24 cellular contexts compared by ENCODE assay signal in the genomic region with DNA sequence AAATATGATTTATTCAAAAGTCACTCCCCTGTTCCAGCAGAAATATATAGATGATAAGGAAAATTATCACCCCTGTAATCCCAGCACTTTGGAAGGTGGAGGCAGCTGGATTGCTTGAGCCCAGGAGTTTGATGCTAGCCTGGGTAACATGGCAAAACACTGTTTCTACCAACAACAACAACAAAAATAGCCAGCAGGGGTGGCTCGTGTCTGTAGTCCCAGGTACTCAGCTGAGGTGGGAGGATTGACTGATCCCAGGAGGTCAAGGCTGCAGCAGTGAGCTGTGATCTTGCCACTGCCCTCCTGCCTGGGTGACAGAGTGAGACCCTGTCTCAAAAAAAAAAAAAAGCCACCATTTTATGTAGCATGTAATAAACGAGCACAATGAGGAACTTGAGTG.
A peak's percentile ranks its signal among the peaks of the same experiment; 100 is the strongest.
DNase-seq lines count a peak whose midpoint lies in the region; ATAC-seq, FAIRE-seq and TF ChIP-seq lines count a peak whose summit lies in the region.
"Had no signal": no experiment of that assay in that cellular context is flagged by ENCODE, and none has a peak within 500 bp of the region (broad histone marks: within the 10 kb centered on the region; RNA-seq: fewer than 3 reads in every experiment).

No MANE protein-coding gene starts in this region.

- H3K18ac ChIP-seq in H1 (ENCODE audit: extremely low read depth, low read length), result no peak overlapping the region

- H2AFZ ChIP-seq in GM23338 (no peak overlapping the region), OCI-LY1 (ENCODE audit: low read length) (peak overlapping the region; percentile 45; the same call in 1 of the 2 replicates), H1 (ENCODE audit: low read length) (no peak overlapping the region)

- H4K20me1 ChIP-seq in GM23338 (replicated peaks; ENCODE audit: insufficient read depth), result no peaks in the 10 kb centered on the region
- no peaks in the 10 kb centered on the region for H4K20me1 ChIP-seq in OCI-LY1 (ENCODE audit: insufficient read depth, low read length)
- no peaks in the 10 kb centered on the region for H4K20me1 ChIP-seq in H1 (replicated peaks in 1 of 2; ENCODE audit: control insufficient read depth in 1 of 2, insufficient read depth in 2 of 2, low read length in 2 of 2)
- H4K20me1 ChIP-seq: BLaER1 treated with 17β-estradiol and CSF1 and Interleukin-3, amounts not matched to agents 10 nM and 100 nM had no signal

- no peak overlapping the region for H4K91ac ChIP-seq in H1 (replicated peaks; ENCODE audit: insufficient read length, low read length)

- no peak overlapping the region for H3K27ac Mint-ChIP-seq in GM23338
- H3K27ac Mint-ChIP-seq: CD14-positive monocyte; CD4-positive, alpha-beta T cell; CD8-positive, alpha-beta memory T cell; HFFc6 had no signal

- no peaks in the 10 kb centered on the region for H3K4me1 Mint-ChIP-seq in GM23338
- H3K4me1 Mint-ChIP-seq: CD14-positive monocyte; CD8-positive, alpha-beta memory T cell had no signal

- H3K56ac ChIP-seq in H1 (replicated peaks; ENCODE audit: insufficient read length, low read depth, low read length), result no peak overlapping the region

- H2AK5ac ChIP-seq in H1 (ENCODE audit: low read depth, low read length), result no peak overlapping the region

- no peaks in the 10 kb centered on the region for H3K4me1 ChIP-seq in GM23338 (ENCODE audit: insufficient read depth)
- H3K4me1 ChIP-seq in OCI-LY1 (ENCODE audit: insufficient read depth, low read length, severe bottlenecking), result peaks cover 4% of the 10 kb centered on the region
- H3K4me1 ChIP-seq in H1 (replicated peaks in 1 of 4; ENCODE audit: control insufficient read depth in 3 of 4, insufficient read depth in 4 of 4, low read length in 3 of 4), result no peaks in the 10 kb centered on the region
- H3K4me1 ChIP-seq: A549; BE2C; BLaER1 treated with 17β-estradiol and CSF1 and Interleukin-3, amounts not matched to agents 10 nM and 100 nM; HAP-1 had no signal

- intact Hi-C loops in left cardiac atrium (cut with DNase I), result no loop called here

- H2BK120ac ChIP-seq in H1 (replicated peaks; ENCODE audit: low read depth, low read length), result no peak overlapping the region

- no peak overlapping the region for H4K8ac ChIP-seq in H1 (ENCODE audit: extremely low read depth, insufficient read depth, low read length)

- H2BK5ac ChIP-seq in H1 (ENCODE audit: low read depth, low read length), result no peak overlapping the region

- H3K4me3 Mint-ChIP-seq in GM23338, result no peak overlapping the region
- H3K4me3 Mint-ChIP-seq: CD14-positive monocyte; CD4-positive, alpha-beta T cell; CD8-positive, alpha-beta memory T cell; HFFc6 had no signal

- CTCF ChIA-PET in H1 (lab: Charles Lee; ENCODE audit: partially characterized antibody), result interaction anchor here (0.6 to 1.3 kb wide), 2 partner anchors 30 to 1406 kb away, joined by 3 to 4 read pairs; no protein-coding TSS in a partner anchor

- H2BK15ac ChIP-seq in H1 (ENCODE audit: low read length), result no peak overlapping the region

- H3K27me3 ChIP-seq in GM23338 (ENCODE audit: insufficient read depth) (no peaks in the 10 kb centered on the region), OCI-LY1 (ENCODE audit: insufficient read depth, low read length) (no peaks in the 10 kb centered on the region), H1 (replicated peaks in 1 of 4; ENCODE audit: control insufficient read depth in 3 of 4, extremely low read depth in 1 of 4, insufficient read depth in 3 of 4, low read length in 3 of 4) (no peaks in the 10 kb centered on the region)
- H3K27me3 ChIP-seq: BE2C; BLaER1 treated with 17β-estradiol and CSF1 and Interleukin-3, amounts not matched to agents 10 nM and 100 nM had no signal

- H3K9ac ChIP-seq in OCI-LY1 (ENCODE audit: low read length) (no peak overlapping the region), H1 (replicated peaks in 1 of 4; ENCODE audit: extremely low read depth in 1 of 4, low read depth in 3 of 4, low read length in 3 of 4) (no peak overlapping the region)
- H3K9ac ChIP-seq: BLaER1 treated with 17β-estradiol and CSF1 and Interleukin-3, amounts not matched to agents 10 nM and 100 nM had no signal

- H3K27ac ChIP-seq in GM23338 (ENCODE audit: low read depth) (no peak overlapping the region), OCI-LY1 (ENCODE audit: low read depth, low read length, poor library complexity, severe bottlenecking) (no peak overlapping the region), H1 (ENCODE audit: low read depth, low read length) (no peak overlapping the region)
- H3K27ac ChIP-seq: A549; BLaER1 treated with 17β-estradiol and CSF1 and Interleukin-3, amounts not matched to agents 10 nM and 100 nM had no signal

- peak; percentile 8 for DNase-seq in GM23338 (ENCODE audit: low spot score)
- DNase-seq in H1 (ENCODE audit: low read depth in 1 of 2, low spot score in 2 of 2), result no peak
- DNase-seq in left cardiac atrium, result no peak
- DNase-seq: 8988T; ACHN; AML-193; BE2C; CD4-positive, alpha-beta T cell; CD8-positive, alpha-beta memory T cell; DMS 273 treated with DMSO at 0.1 percent for 48 hours; DMS79; EL; GDM1; HFFc6 had no signal

- peaks cover 6% of the 10 kb centered on the region for H3K9me3 ChIP-seq in OCI-LY1 (ENCODE audit: low read length)
- peaks cover under 1 to 6% of the 10 kb centered on the region in 2 experiments for H3K9me3 ChIP-seq in H1 (ENCODE audit: insufficient read depth in 2 of 2, low read depth in 1 of 2, low read length in 1 of 2)
- H3K9me3 ChIP-seq: A549, BE2C had no signal

- 78% methylated on average over 2 of the region's 2 CpGs; no CpG with 5 or more reads in 1 of the 2 experiments for WGBS in H1 (ENCODE audit: extremely low coverage in 1 of 2, insufficient coverage in 1 of 2, insufficient read length in 1 of 2, insufficient replicate concordance in 2 of 2, low coverage in 1 of 2, low lambda C conversion rate in 2 of 2, missing lambda C conversion rate in 1 of 2), 2 experiments

- TF ChIP-seq POLR2A in H1 (IDR thresholded peaks at IDR 0.05; ENCODE audit: control extremely low read depth in 1 of 2, low read depth in 2 of 2, low read length in 2 of 2), result no peak

- H3K9me2 ChIP-seq in GM23338 (ENCODE audit: insufficient read depth) (peaks cover 3% of the 10 kb centered on the region; the same call in 1 of the 2 replicates), OCI-LY1 (ENCODE audit: low read depth, low read length) (no peaks in the 10 kb centered on the region)

- H3K79me2 ChIP-seq in GM23338 (replicated peaks; ENCODE audit: insufficient read depth), result no peaks in the 10 kb centered on the region
- no peaks in the 10 kb centered on the region for H3K79me2 ChIP-seq in OCI-LY1 (ENCODE audit: insufficient read depth, low read length)
- H3K79me2 ChIP-seq in H1 (ENCODE audit: control insufficient read depth in 1 of 2, insufficient read depth in 2 of 2, low read length in 2 of 2), result no peaks in the 10 kb centered on the region

- no peak overlapping the region for H3K4me3 ChIP-seq in GM23338
- H3K4me3 ChIP-seq in OCI-LY1 (ENCODE audit: low read depth, low read length, poor library complexity, severe bottlenecking), result no peak overlapping the region
- H3K4me3 ChIP-seq in H1 (ENCODE audit: extremely low read depth in 1 of 4, insufficient read depth in 2 of 4, low read depth in 3 of 4, low read length in 4 of 4), result no peak overlapping the region
- H3K4me3 ChIP-seq: A549; BLaER1 treated with 17β-estradiol and CSF1 and Interleukin-3, amounts not matched to agents 10 nM and 100 nM; GM12878; HAP-1 had no signal

- no peak overlapping the region for H2BK20ac ChIP-seq in H1 (ENCODE audit: low read length)

- no peaks in the 10 kb centered on the region for H3K36me3 ChIP-seq in GM23338 (ENCODE audit: insufficient read depth)
- H3K36me3 ChIP-seq in OCI-LY1 (ENCODE audit: insufficient read depth, low read length), result no peaks in the 10 kb centered on the region
- no peaks in the 10 kb centered on the region for H3K36me3 ChIP-seq in H1 (ENCODE audit: control insufficient read depth in 2 of 4, insufficient read depth in 4 of 4, low read length in 3 of 4)
- H3K36me3 ChIP-seq: BE2C; BLaER1 treated with 17β-estradiol and CSF1 and Interleukin-3, amounts not matched to agents 10 nM and 100 nM; HAP-1 had no signal

- H3F3A ChIP-seq in GM23338 (replicated peaks; ENCODE audit: low read depth), result no peaks in the 10 kb centered on the region
- H3F3A ChIP-seq in OCI-LY1 (ENCODE audit: insufficient read depth, low read length), result no peaks in the 10 kb centered on the region

- peak; percentile 34 to 54; a peak in 3 of 4 replicates for TF ChIP-seq RAD21 in H1 (IDR thresholded peaks at IDR 0.05 in 1 of 2, conservative IDR thresholded peaks at IDR 0.05 in 1 of 2; ENCODE audit: low read depth in 2 of 2, low read length in 2 of 2)

- H3K9me3 Mint-ChIP-seq in GM23338, result peaks cover 16% of the 10 kb centered on the region

- H3K23me2 ChIP-seq in H1 (ENCODE audit: low read depth, low read length), result no peaks in the 10 kb centered on the region

- peaks cover 10% of the 10 kb centered on the region; the same call in 2 of the 3 replicates for H3K36me3 Mint-ChIP-seq in GM23338 (ENCODE audit: low read depth)
- H3K36me3 Mint-ChIP-seq: CD14-positive monocyte; CD8-positive, alpha-beta memory T cell had no signal

- H3K27me3 Mint-ChIP-seq in GM23338 (ENCODE audit: insufficient read depth, low read depth, poor library complexity), result no peaks in the 10 kb centered on the region
- H3K27me3 Mint-ChIP-seq: CD4-positive, alpha-beta T cell; CD8-positive, alpha-beta memory T cell had no signal

- peak in 1 of 2 experiments; percentile 20; a peak in 1 of 4 replicates for TF ChIP-seq CTCF in GM23338 (conservative IDR thresholded peaks at IDR 0.05; ENCODE audit: low read depth in 2 of 2)
- TF ChIP-seq CTCF in OCI-LY1 (IDR thresholded peaks at IDR 0.05; ENCODE audit: low read length), result no peak
- TF ChIP-seq CTCF in H1 (IDR thresholded peaks at IDR 0.05; ENCODE audit: control extremely low read depth in 1 of 3, insufficient read depth in 1 of 3, low read depth in 1 of 3, low read length in 3 of 3), result peak in 2 of 3 experiments; percentile 8 to 18; a peak in 2 of 4 replicates

- H4K5ac ChIP-seq in H1 (ENCODE audit: insufficient read length, low read depth, low read length), result no peak overlapping the region

- no peak for FAIRE-seq in H1 (lab: Jason Lieb, UNC)
- FAIRE-seq: A549, D721Med, GM12878, GM19239 had no signal

- no peak for TF ChIP-seq EP300 in H1 (IDR thresholded peaks at IDR 0.05; ENCODE audit: borderline replicate concordance in 1 of 2, low read depth in 2 of 2, low read length in 2 of 2)

- H3K4me2 ChIP-seq in GM23338 (no peak overlapping the region), OCI-LY1 (ENCODE audit: low read length) (no peak overlapping the region), H1 (ENCODE audit: insufficient read depth in 1 of 2, low read depth in 2 of 2, low read length in 2 of 2) (no peak overlapping the region)
- H3K4me2 ChIP-seq: A549; BLaER1 treated with 17β-estradiol and CSF1 and Interleukin-3, amounts not matched to agents 10 nM and 100 nM had no signal

- no peak overlapping the region for H3K14ac ChIP-seq in H1 (ENCODE audit: insufficient read length)

- ATAC-seq in GM23338 (peak; percentile 57), GM19328 (IDR thresholded peaks at IDR 0.05; ENCODE audit: unreplicated experiment) (no peak), HG03565 (IDR thresholded peaks at IDR 0.05; ENCODE audit: unreplicated experiment) (no peak), left cardiac atrium (no peak)
- ATAC-seq: A549, GM12878 had no signal

- no peaks in the 10 kb centered on the region for H3K79me1 ChIP-seq in H1 (ENCODE audit: low read depth, low read length)

- H3K23ac ChIP-seq in H1 (ENCODE audit: insufficient read length), result no peak overlapping the region

- POLR2A ChIA-PET in H1 (lab: Charles Lee; ENCODE audit: partially characterized antibody), result no interaction called here

- H3K4ac ChIP-seq in H1 (replicated peaks; ENCODE audit: insufficient read length, low read depth, low read length), result no peak overlapping the region

- H2BK12ac ChIP-seq in H1 (ENCODE audit: low read depth, low read length), result no peak overlapping the region
